Comparison of ENCODE assay signal across 8 cellular contexts in genomic region chr14:73457050-73457934, GRCh38. TPM values are rescaled to one million over a fixed set of nuclear protein-coding genes. Genes with fewer than 3 reads are reported as not detected.
A peak's percentile ranks its signal among the peaks of the same experiment; 100 is the strongest.
DNase-seq lines count a peak whose midpoint lies in the region; ATAC-seq, FAIRE-seq and TF ChIP-seq lines count a peak whose summit lies in the region.

No MANE protein-coding gene starts in this region.

- no TSS peak for BruUV-seq in K562 (replicated peaks; lab: Mats Ljungman, UMichigan)

- no peak for TF ChIP-seq CTCF in Peyer's patch (IDR thresholded peaks at IDR 0.05)
- no peak for TF ChIP-seq CTCF in K562 (IDR thresholded peaks at IDR 0.05 in 2 of 3, conservative IDR thresholded peaks at IDR 0.05 in 1 of 3; ENCODE audit: insufficient read depth in 2 of 3, low read depth in 1 of 3, low read length in 3 of 3)

- peak; percentile 7 for ATAC-seq in K562

- H3K9me3 ChIP-seq in Peyer's patch (no peaks in the 10 kb centered on the region), K562 (replicated peaks; ENCODE audit: control insufficient read depth, insufficient read depth, low read depth, low read length) (no peaks in the 10 kb centered on the region), iPS-20b (ENCODE audit: insufficient read depth, low read depth, low read length) (no peaks in the 10 kb centered on the region), skeletal muscle tissue (ENCODE audit: control insufficient read depth in 3 of 3, low read length in 3 of 3) (no peaks in the 10 kb centered on the region)

- H2AFZ ChIP-seq in K562 (ENCODE audit: low read depth, low read length), result peak overlapping the region; percentile 76

- H4K20me1 ChIP-seq in K562 (replicated peaks; ENCODE audit: control insufficient read depth, insufficient read depth, low read length), result no peaks in the 10 kb centered on the region; the same call in 1 of the 2 replicates

- H3K27ac ChIP-seq in Peyer's patch (peak overlapping the region; percentile 93 to 97 (median 94)), K562 (ENCODE audit: extremely low read depth, low read depth, low read length) (peak overlapping the region; percentile 79), iPS-20b (ENCODE audit: low read length) (peak overlapping the region; percentile 48), skeletal muscle tissue (ENCODE audit: low read depth, low read length) (peak overlapping the region; percentile 89)

- under 1% methylated on average over 18 of the region's 25 CpGs for WGBS in K562 (ENCODE audit: insufficient coverage, low coverage, missing lambda C conversion rate)

- H3K79me2 ChIP-seq in K562 (ENCODE audit: control insufficient read depth, insufficient read depth, low read length), result peaks cover 61% of the 10 kb centered on the region

- H3K9me1 ChIP-seq in K562 (ENCODE audit: control insufficient read depth, insufficient read depth, low read length), result no peaks in the 10 kb centered on the region

- H3K36me3 ChIP-seq in Peyer's patch, result no peaks in the 10 kb centered on the region
- no peaks in the 10 kb centered on the region; the same call in 2 of the 3 replicates for H3K36me3 ChIP-seq in K562 (ENCODE audit: control insufficient read depth, insufficient read depth, low read length)
- no peaks in the 10 kb centered on the region for H3K36me3 ChIP-seq in iPS-20b (ENCODE audit: insufficient read depth, low read depth, low read length)
- H3K36me3 ChIP-seq in skeletal muscle tissue (ENCODE audit: control insufficient read depth in 3 of 3, insufficient read depth in 3 of 3, low read length in 3 of 3), result no peaks in the 10 kb centered on the region

- FAIRE-seq in K562 (lab: Jason Lieb, UNC), result peak; percentile 32

- no peak for TF ChIP-seq EP300 in K562 (IDR thresholded peaks at IDR 0.05; ENCODE audit: low read length)

- H3K27me3 ChIP-seq in Peyer's patch (no peaks in the 10 kb centered on the region), K562 (ENCODE audit: control insufficient read depth in 2 of 2, insufficient read depth in 2 of 2, low read length in 2 of 2) (no peaks in the 10 kb centered on the region), iPS-20b (ENCODE audit: insufficient read depth, low read length) (no peaks in the 10 kb centered on the region), skeletal muscle tissue (ENCODE audit: control insufficient read depth in 3 of 3, insufficient read depth in 3 of 3, low read length in 3 of 3) (no peaks in the 10 kb centered on the region)

- H3K4me1 ChIP-seq in Peyer's patch (peaks cover 0 to 56% (median 6%) of the 10 kb centered on the region in 4 donors), K562 (replicated peaks in 1 of 2; ENCODE audit: control insufficient read depth in 2 of 2, insufficient read depth in 2 of 2, low read length in 2 of 2) (peaks cover 16 to 35% of the 10 kb centered on the region in 2 experiments; a peak in 4 of 5 replicates), iPS-20b (ENCODE audit: insufficient read depth, low read length) (peaks cover 11% of the 10 kb centered on the region; the same call in 1 of the 2 replicates), skeletal muscle tissue (ENCODE audit: control insufficient read depth in 3 of 3, insufficient read depth in 3 of 3, low read length in 3 of 3) (peaks cover 20 to 32% (median 24%) of the 10 kb centered on the region in 3 donors)

- H3K4me2 ChIP-seq in K562 (ENCODE audit: insufficient read depth, low read length), result peak overlapping the region; percentile 81

- POLR2A ChIA-PET in K562 (lab: Yijun Ruan, JAX), result interaction anchor here (1.1 kb wide), 1 partner anchor 10 kb away, joined by 7 read pairs; no protein-coding TSS in a partner anchor

- in situ Hi-C loops in K562 (cut with MboI), result loop anchor here (25.0 kb wide), 2 partner anchors 420 to 945 kb away; partner anchors contain the start of gene ZFYVE1

- TF ChIP-seq POLR2A in Peyer's patch (IDR thresholded peaks at IDR 0.05) (peak in 1 of 2 donors; percentile 9), K562 (conservative IDR thresholded peaks at IDR 0.05) (no peak)

- peak; percentile 65 for DNase-seq in activated CD8-positive, alpha-beta memory T cell treated with anti-CD3 and anti-CD28 coated beads for 24 hours
- no peak for DNase-seq in activated CD8-positive, alpha-beta memory T cell treated with anti-CD3 and anti-CD28 coated beads, Interleukin-2, amount 50 U/mL, for 4 hours
- peak in 2 of 3 donors; percentile 72 to 74 for DNase-seq in Peyer's patch
- DNase-seq in K562 (ENCODE audit: extremely low read depth in 1 of 4, low spot score in 3 of 4), result peak in 2 of 4 experiments; percentile 4 to 54
- DNase-seq in globus pallidus (ENCODE audit: low spot score), result no peak
- no peak for DNase-seq in NCI-H1694 treated with DMSO at 0.1 percent for 48 hours (lab: John Stamatoyannopoulos, UW)

- H3K9ac ChIP-seq in K562 (ENCODE audit: insufficient read depth in 1 of 2, low read depth in 2 of 2, low read length in 2 of 2), result peak overlapping the region; percentile 76 to 95
- H3K9ac ChIP-seq in iPS-20b (ENCODE audit: low read depth, low read length), result peak overlapping the region; percentile 84; the same call in 1 of the 2 replicates
- H3K9ac ChIP-seq in skeletal muscle tissue (ENCODE audit: low read depth in 1 of 3, low read length in 3 of 3), result peak overlapping the region; percentile 83 to 93 (median 86)

- CTCF ChIA-PET in K562 (lab: Yijun Ruan, JAX; ENCODE audit: low intra/inter-chr PET ratio), result no interaction called here

- H3K4me3 ChIP-seq in Peyer's patch, result peak overlapping the region; percentile 95 to 99 (median 96)
- H3K4me3 ChIP-seq in K562, result peak overlapping the region; percentile 89
- peak overlapping the region; percentile 95 for H3K4me3 ChIP-seq in iPS-20b (ENCODE audit: low read length)
- peak overlapping the region; percentile 83 to 86 (median 84) for H3K4me3 ChIP-seq in skeletal muscle tissue (ENCODE audit: low read length in 3 of 3)

- intact Hi-C loops in K562 (cut with micrococcal nuclease), result no loop called here

- TF ChIP-seq RAD21 in K562 (CRISPR knock-in tag; conservative IDR thresholded peaks at IDR 0.05 in 1 of 2, IDR thresholded peaks at IDR 0.05 in 1 of 2), result no peak

TF ChIP-seq in K562, 482 proteins besides CTCF, POLR2A, EP300 and RAD21 (continues in another document):
- TF ChIP-seq ZSCAN32 (CRISPR knock-in tag; IDR thresholded peaks at IDR 0.05), result no peak
- TF ChIP-seq MLLT1 (IDR thresholded peaks at IDR 0.05), result 0 out of 4 replicates have a peak, but pooled peaks of 1 of the 2 experiments have one; percentile 11
- TF ChIP-seq COPS2 (conservative IDR thresholded peaks at IDR 0.05), result no peak
- no peak for TF ChIP-seq HNRNPLL (IDR thresholded peaks at IDR 0.05; ENCODE audit: low read depth, low read length, poor library complexity, severe bottlenecking)

RNA-seq across cellular contexts. Expression of gene NUMB, which starts 1.1 kb away (rescaled TPM):
- 100 to 1,000 TPM; 105 to 125 (median 117) TPM for total RNA-seq in Peyer's patch
- 92.6 and 162 TPM in 2 replicates for total RNA-seq in K562 (2011; cell fraction: chromatin; rRNA removed; ENCODE audit: low replicate concordance)
- total RNA-seq in K562 (2011; cell fraction: nucleolus; rRNA removed), result 62.4 and 76.5 TPM in 2 replicates
- 94.4 and 145 TPM in 2 replicates for total RNA-seq in K562 (2011; cell fraction: nucleoplasm; rRNA removed)
- 16.8 and 17.8 TPM in 2 replicates for total RNA-seq in K562 (2014; rRNA removed)
- 18.1 TPM in 2 replicates for total RNA-seq in K562 (2014; rRNA removed; fragmentation: Illumina TruSeq; extraction: Trizol)
- 13.5 and 17.9 TPM in 2 replicates for total RNA-seq in K562 (2015; rRNA removed; fragmentation: Illumina TruSeq; extraction: Trizol)
- total RNA-seq in K562 (2021), result 38.3 and 39.4 TPM in 2 replicates
- 54.0 and 65.1 TPM in 2 replicates for polyA plus RNA-seq in K562 (2011; rRNA removed)
- 66.1 and 80.6 TPM in 2 replicates for polyA plus RNA-seq in K562 (2011; cell fraction: cytosol; rRNA removed)
- polyA plus RNA-seq in K562 (2011; cell fraction: nucleus; rRNA removed), result 95.4 and 136 TPM in 2 replicates
- 33.4 and 35.1 TPM in 2 replicates for polyA plus RNA-seq in K562 (2012)
- 44.2 and 48.6 TPM in 2 replicates for polyA plus RNA-seq in K562 (2014; fragmentation: Illumina TruSeq; extraction: Trizol)
- polyA plus RNA-seq in K562 (2014; fragmentation: Nextera tagmentation; extraction: Ambion mirVana), result 10 to 100 TPM; 23.5 to 47.8 TPM
- polyA plus RNA-seq in K562 (2014; rRNA removed), result 31.5 and 32.3 TPM in 2 replicates
- polyA minus RNA-seq in K562 (2011; rRNA and poly(A)+ RNA removed), result 101 and 113 TPM in 2 replicates
- polyA minus RNA-seq in K562 (2011; cell fraction: cytosol; rRNA and poly(A)+ RNA removed), result 32.8 and 40.6 TPM in 2 replicates
- polyA minus RNA-seq in K562 (2011; cell fraction: nucleus; rRNA and poly(A)+ RNA removed), result 46.2 and 65.6 TPM in 2 replicates
- 17.2 TPM for total RNA-seq in skeletal muscle tissue

RNA-seq across cellular contexts. Expression of gene RIOX1, which starts 33.4 kb away (rescaled TPM):
- 10 to 100 TPM; 11.4 to 14.7 (median 12.5) TPM for total RNA-seq in Peyer's patch
- 6.8 and 12.9 TPM in 2 replicates for total RNA-seq in K562 (2011; cell fraction: chromatin; rRNA removed; ENCODE audit: low replicate concordance)
- total RNA-seq in K562 (2011; cell fraction: nucleolus; rRNA removed), result 14.5 and 16.8 TPM in 2 replicates
- total RNA-seq in K562 (2011; cell fraction: nucleoplasm; rRNA removed), result 6.6 and 10.8 TPM in 2 replicates
- total RNA-seq in K562 (2014; rRNA removed), result 17.6 and 18.0 TPM in 2 replicates
- total RNA-seq in K562 (2014; rRNA removed; fragmentation: Illumina TruSeq; extraction: Trizol), result 7.8 and 9.2 TPM in 2 replicates
- total RNA-seq in K562 (2015; rRNA removed; fragmentation: Illumina TruSeq; extraction: Trizol), result 11.5 and 12.7 TPM in 2 replicates
- 14.3 and 15.7 TPM in 2 replicates for total RNA-seq in K562 (2021)
- polyA plus RNA-seq in K562 (2011; rRNA removed), result 4.6 and 5.8 TPM in 2 replicates
- polyA plus RNA-seq in K562 (2011; cell fraction: cytosol; rRNA removed), result 5.6 and 18.2 TPM in 2 replicates
- polyA plus RNA-seq in K562 (2011; cell fraction: nucleus; rRNA removed), result 4.1 and 6.5 TPM in 2 replicates
- polyA plus RNA-seq in K562 (2012), result 5.3 and 9.7 TPM in 2 replicates
- 8.0 and 8.2 TPM in 2 replicates for polyA plus RNA-seq in K562 (2014; fragmentation: Illumina TruSeq; extraction: Trizol)
- polyA plus RNA-seq in K562 (2014; fragmentation: Nextera tagmentation; extraction: Ambion mirVana), result 1 to 10 TPM; 1.9 to 2.6 TPM
- 12.4 and 13.8 TPM in 2 replicates for polyA plus RNA-seq in K562 (2014; rRNA removed)
- 5.7 and 7.6 TPM in 2 replicates for polyA minus RNA-seq in K562 (2011; rRNA and poly(A)+ RNA removed)
- polyA minus RNA-seq in K562 (2011; cell fraction: cytosol; rRNA and poly(A)+ RNA removed), result 8.2 and 10.1 TPM in 2 replicates
- polyA minus RNA-seq in K562 (2011; cell fraction: nucleus; rRNA and poly(A)+ RNA removed), result 7.8 and 10.0 TPM in 2 replicates
- 11.0 TPM for total RNA-seq in skeletal muscle tissue

Comparison
In these comparisons a context has a peak if more than half of its experiments do, and no peak if none do; other contexts are left out.
1. DNase-seq: peak in activated CD8-positive, alpha-beta memory T cell treated with anti-CD3 and anti-CD28 coated beads for 24 hours (single experiment) and Peyer's patch (2 of 3); none in activated CD8-positive, alpha-beta memory T cell treated with anti-CD3 and anti-CD28 coated beads, Interleukin-2, amount 50 U/mL, for 4 hours (single experiment), globus pallidus (single experiment) and NCI-H1694 treated with DMSO at 0.1 percent for 48 hours (single experiment).
2. Peak in every context shown above with its lines, with median percentiles within 50 percentile points of each other: H3K27ac ChIP-seq, H3K4me3 ChIP-seq and H3K9ac ChIP-seq.